Comparison of ENCODE assay signal across 8 cellular contexts in the genomic region with DNA sequence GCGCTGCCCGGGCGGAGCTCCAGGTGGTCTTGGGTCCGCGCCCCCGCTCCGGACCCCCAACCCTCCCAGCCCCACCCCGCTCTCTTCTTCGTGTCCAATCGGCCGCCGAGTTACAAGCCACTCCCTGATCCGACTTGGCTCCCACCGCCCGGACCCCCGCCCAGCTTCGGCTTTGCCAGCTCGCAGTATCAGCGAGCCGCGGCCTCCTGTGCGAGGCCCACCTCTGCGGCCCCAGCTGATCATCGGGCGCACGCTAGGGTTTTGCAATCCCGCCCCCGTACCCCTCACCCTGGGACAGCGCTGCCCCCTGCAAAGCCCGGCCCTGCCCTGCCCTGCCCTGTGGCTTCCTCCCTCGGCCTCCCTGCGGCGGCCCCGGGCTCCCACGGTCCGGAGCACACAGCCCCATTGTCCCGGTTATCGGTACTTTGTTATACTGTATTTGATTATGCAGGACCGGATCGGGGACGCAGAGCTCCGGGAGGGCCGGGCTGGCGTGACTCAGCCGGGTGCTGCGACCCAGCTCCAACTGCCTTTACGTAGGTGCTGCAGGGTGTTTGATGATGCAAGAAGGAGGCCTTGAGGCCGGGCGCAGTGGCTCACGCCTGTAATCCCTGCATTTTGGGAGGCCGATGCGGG. TPM values are rescaled to one million over a fixed set of nuclear protein-coding genes. Genes with fewer than 3 reads are reported as not detected.
DNase-seq lines count a peak whose midpoint lies in the region; ATAC-seq and TF ChIP-seq lines count a peak whose summit lies in the region.

No MANE protein-coding gene starts in this region.

- peak; percentile 44 for DNase-seq in NCI-H2196 (lab: John Stamatoyannopoulos, UW; ENCODE audit: unreplicated experiment)
- no peak for DNase-seq in NCI-H2196 treated with DMSO at 0.1 percent for 48 hours (lab: John Stamatoyannopoulos, UW; ENCODE audit: unreplicated experiment)
- DNase-seq in NCI-H146 (lab: John Stamatoyannopoulos, UW): peak; percentile 88
- DNase-seq in activated CD8-positive, alpha-beta T cell treated with anti-CD3 and anti-CD28 coated beads for 36 hours: peak; percentile 80
- peak; percentile 57 for DNase-seq in endothelial cell (ENCODE audit: low spot score)
- peak; percentile 74 for DNase-seq in natural killer cell treated with Interleukin-12 subunit alpha and Interleukin-12 subunit beta and Interleukin-15 and Interleukin-18, amount 100 ng/mL, for 72 hours (ENCODE audit: low spot score)
- no peak for DNase-seq in pons (ENCODE audit: low spot score)

- no peaks in the 10 kb centered on the region for H3K9me3 Mint-ChIP-seq in activated CD8-positive, alpha-beta T cell treated with anti-CD3 and anti-CD28 coated beads for 36 hours
- H3K9me3 Mint-ChIP-seq in endothelial cell (ENCODE audit: unreplicated experiment): no peaks in the 10 kb centered on the region
- H3K9me3 Mint-ChIP-seq in natural killer cell treated with Interleukin-12 subunit alpha and Interleukin-12 subunit beta and Interleukin-15 and Interleukin-18, amount 100 ng/mL, for 72 hours: no peaks in the 10 kb centered on the region

- H3K27ac Mint-ChIP-seq in activated CD8-positive, alpha-beta T cell treated with anti-CD3 and anti-CD28 coated beads for 36 hours: peak overlapping the region; percentile 88
- peak overlapping the region; percentile 72 for H3K27ac Mint-ChIP-seq in endothelial cell (ENCODE audit: unreplicated experiment)
- peak overlapping the region; percentile 72 to 85 for H3K27ac Mint-ChIP-seq in natural killer cell treated with Interleukin-12 subunit alpha and Interleukin-12 subunit beta and Interleukin-15 and Interleukin-18, amount 100 ng/mL, for 72 hours

- POLR2A ChIA-PET in activated CD8-positive, alpha-beta T cell treated with anti-CD3 and anti-CD28 coated beads for 36 hours (lab: Charles Lee): interaction anchor here (0.5 to 3.2 kb wide), 13 partner anchors 8 to 435 kb away, joined by 3 to 15 read pairs (median 4); a partner anchor contains a TSS

- H3K4me3 Mint-ChIP-seq in activated CD8-positive, alpha-beta T cell treated with anti-CD3 and anti-CD28 coated beads for 36 hours: peak overlapping the region; percentile 68
- H3K4me3 Mint-ChIP-seq in endothelial cell (ENCODE audit: unreplicated experiment): peak overlapping the region; percentile 79
- peak overlapping the region; percentile 62 for H3K4me3 Mint-ChIP-seq in natural killer cell treated with Interleukin-12 subunit alpha and Interleukin-12 subunit beta and Interleukin-15 and Interleukin-18, amount 100 ng/mL, for 72 hours

- H3K27me3 Mint-ChIP-seq in activated CD8-positive, alpha-beta T cell treated with anti-CD3 and anti-CD28 coated beads for 36 hours: no peaks in the 10 kb centered on the region
- peaks cover 20% of the 10 kb centered on the region for H3K27me3 Mint-ChIP-seq in endothelial cell (ENCODE audit: unreplicated experiment)
- no peaks in the 10 kb centered on the region for H3K27me3 Mint-ChIP-seq in natural killer cell treated with Interleukin-12 subunit alpha and Interleukin-12 subunit beta and Interleukin-15 and Interleukin-18, amount 100 ng/mL, for 72 hours

- intact Hi-C loops in activated CD8-positive, alpha-beta T cell treated with anti-CD3 and anti-CD28 coated beads for 36 hours (cut with micrococcal nuclease): no loop called here

- no peak for TF ChIP-seq CTCF in activated CD8-positive, alpha-beta T cell treated with anti-CD3 and anti-CD28 coated beads for 36 hours (IDR thresholded peaks at IDR 0.05)
- TF ChIP-seq CTCF in endothelial cell (IDR thresholded peaks at IDR 0.05; ENCODE audit: unreplicated experiment): no peak

- peaks cover 43% of the 10 kb centered on the region for H3K36me3 Mint-ChIP-seq in activated CD8-positive, alpha-beta T cell treated with anti-CD3 and anti-CD28 coated beads for 36 hours (ENCODE audit: low read depth)
- H3K36me3 Mint-ChIP-seq in endothelial cell (ENCODE audit: low read depth, unreplicated experiment): peaks cover 23% of the 10 kb centered on the region
- H3K36me3 Mint-ChIP-seq in natural killer cell treated with Interleukin-12 subunit alpha and Interleukin-12 subunit beta and Interleukin-15 and Interleukin-18, amount 100 ng/mL, for 72 hours: peaks cover 9% of the 10 kb centered on the region

- CTCF ChIA-PET in activated CD8-positive, alpha-beta T cell treated with anti-CD3 and anti-CD28 coated beads for 36 hours (lab: Charles Lee): interaction anchor here (1.0 to 1.9 kb wide), 4 partner anchors 21 to 332 kb away, joined by 3 to 10 read pairs (median 6); no protein-coding TSS in a partner anchor

- peaks cover 24% of the 10 kb centered on the region for H3K4me1 Mint-ChIP-seq in activated CD8-positive, alpha-beta T cell treated with anti-CD3 and anti-CD28 coated beads for 36 hours (ENCODE audit: low read depth)
- H3K4me1 Mint-ChIP-seq in endothelial cell (ENCODE audit: unreplicated experiment): peaks cover 5% of the 10 kb centered on the region
- H3K4me1 Mint-ChIP-seq in natural killer cell treated with Interleukin-12 subunit alpha and Interleukin-12 subunit beta and Interleukin-15 and Interleukin-18, amount 100 ng/mL, for 72 hours (ENCODE audit: low read depth in 2 of 2): peaks cover 18 to 31% of the 10 kb centered on the region in 2 donors

- peak; percentile 51 for ATAC-seq in activated CD8-positive, alpha-beta T cell treated with anti-CD3 and anti-CD28 coated beads for 36 hours
- ATAC-seq in natural killer cell treated with Interleukin-12 subunit alpha and Interleukin-12 subunit beta and Interleukin-15 and Interleukin-18, amount 100 ng/mL, for 72 hours: peak; percentile 61 to 71
- ATAC-seq in GM21717 (IDR thresholded peaks at IDR 0.05; ENCODE audit: unreplicated experiment): no peak

RNA-seq across cellular contexts. Expression of a gene that starts 0.6 kb away (rescaled TPM):
- total RNA-seq in activated CD8-positive, alpha-beta T cell treated with anti-CD3 and anti-CD28 coated beads for 36 hours: 10 to 100 TPM; 26.6 to 28.2 TPM
- total RNA-seq in endothelial cell (ENCODE audit: unreplicated experiment): 35.5 TPM
- 10 to 100 TPM; 33.7 to 35.0 TPM for total RNA-seq in natural killer cell treated with Interleukin-12 subunit alpha and Interleukin-12 subunit beta and Interleukin-15 and Interleukin-18, amount 100 ng/mL, for 72 hours

RNA-seq across cellular contexts. Expression of a gene that starts 10.1 kb away (rescaled TPM):
- total RNA-seq in activated CD8-positive, alpha-beta T cell treated with anti-CD3 and anti-CD28 coated beads for 36 hours: 10 to 100 TPM; 13.8 to 15.6 TPM
- 0.82 TPM for total RNA-seq in endothelial cell (ENCODE audit: unreplicated experiment)
- 10 to 100 TPM; 26.3 to 80.1 TPM for total RNA-seq in natural killer cell treated with Interleukin-12 subunit alpha and Interleukin-12 subunit beta and Interleukin-15 and Interleukin-18, amount 100 ng/mL, for 72 hours

RNA-seq across cellular contexts. Expression of a gene that starts 14.8 kb away (rescaled TPM):
- total RNA-seq in activated CD8-positive, alpha-beta T cell treated with anti-CD3 and anti-CD28 coated beads for 36 hours: 10 to 100 TPM; 57.3 to 59.9 TPM
- 18.5 TPM for total RNA-seq in endothelial cell (ENCODE audit: unreplicated experiment)
- 100 to 1,000 TPM in 1 of 2 donors, 10 to 100 TPM in 1; 87.2 to 112 TPM for total RNA-seq in natural killer cell treated with Interleukin-12 subunit alpha and Interleukin-12 subunit beta and Interleukin-15 and Interleukin-18, amount 100 ng/mL, for 72 hours

RNA-seq across cellular contexts. Expression of a gene that starts 34.9 kb away (rescaled TPM):
- 10 to 100 TPM; 52.4 to 53.1 TPM for total RNA-seq in activated CD8-positive, alpha-beta T cell treated with anti-CD3 and anti-CD28 coated beads for 36 hours
- total RNA-seq in endothelial cell (ENCODE audit: unreplicated experiment): 56.7 TPM
- 100 to 1,000 TPM in 1 of 2 donors, 10 to 100 TPM in 1; 61.9 to 122 TPM for total RNA-seq in natural killer cell treated with Interleukin-12 subunit alpha and Interleukin-12 subunit beta and Interleukin-15 and Interleukin-18, amount 100 ng/mL, for 72 hours

RNA-seq across cellular contexts. Expression of a gene that starts 40.0 kb away (rescaled TPM):
- 10 to 100 TPM; 82.5 to 85.2 TPM for total RNA-seq in activated CD8-positive, alpha-beta T cell treated with anti-CD3 and anti-CD28 coated beads for 36 hours
- 29.5 TPM for total RNA-seq in endothelial cell (ENCODE audit: unreplicated experiment)
- total RNA-seq in natural killer cell treated with Interleukin-12 subunit alpha and Interleukin-12 subunit beta and Interleukin-15 and Interleukin-18, amount 100 ng/mL, for 72 hours: 10 to 100 TPM; 45.3 to 53.1 TPM

Comparison
In these comparisons a context has a peak if more than half of its experiments do, and no peak if none do; other contexts are left out.
1. DNase-seq: peak in NCI-H2196 (single experiment), NCI-H146 (single experiment), activated CD8-positive, alpha-beta T cell treated with anti-CD3 and anti-CD28 coated beads for 36 hours (single experiment), endothelial cell (single experiment) and natural killer cell treated with Interleukin-12 subunit alpha and Interleukin-12 subunit beta and Interleukin-15 and Interleukin-18, amount 100 ng/mL, for 72 hours (single experiment); none in NCI-H2196 treated with DMSO at 0.1 percent for 48 hours (single experiment) and pons (single experiment).
2. Peak in every context shown above with its lines, with median percentiles within 50 percentile points of each other: H3K27ac Mint-ChIP-seq and H3K4me3 Mint-ChIP-seq.